9 cellular contexts compared by ENCODE assay signal in genomic region chr2:47486858-47487497, GRCh38.
DNase-seq lines count a peak whose midpoint lies in the region; ATAC-seq and TF ChIP-seq lines count a peak whose summit lies in the region.
"Had no signal": no experiment of that assay in that cellular context is flagged by ENCODE, and none has a peak within 500 bp of the region (broad histone marks: within the 10 kb centered on the region; RNA-seq: fewer than 3 reads in every experiment).

No MANE protein-coding gene starts in this region.

- in situ Hi-C loops in GM13977 (cut with MboI; ENCODE audit: low pct_unique_long_range_greater_than_20kb, low sequenced_read_pairs, unreplicated experiment) = no loop called here

- TF ChIP-seq CTCF in GM13977 (IDR thresholded peaks at IDR 0.05; ENCODE audit: extremely low read depth, insufficient read depth, missing control alignments) = no peak

- peak; percentile 97 for ATAC-seq in GM21786 (IDR thresholded peaks at IDR 0.05; ENCODE audit: unreplicated experiment)

- H3K4me3 Mint-ChIP-seq in immature natural killer cell = peak overlapping the region; percentile 71 to 82 (median 79)

- H3K36me3 Mint-ChIP-seq in immature natural killer cell = peaks cover under 1 to 8% (median 4%) of the 10 kb centered on the region in 3 donors

- peaks cover 46 to 62% of the 10 kb centered on the region in 2 donors for H3K4me1 Mint-ChIP-seq in immature natural killer cell

- H3K27ac Mint-ChIP-seq in immature natural killer cell = peak overlapping the region; percentile 62 to 87 (median 83)

- H3K9me3 Mint-ChIP-seq in immature natural killer cell = no peaks in the 10 kb centered on the region

- DNase-seq in GM13977 (ENCODE audit: low spot score) = peak; percentile 34
- DNase-seq in NCI-H524 treated with DMSO at 0.1 percent for 48 hours (lab: John Stamatoyannopoulos, UW) = peak; percentile 54
- peak; percentile 53 to 66 (median 59) for DNase-seq in immature natural killer cell
- no peak for DNase-seq in NCI-H1694 treated with DMSO at 0.1 percent for 48 hours (lab: John Stamatoyannopoulos, UW)
- no peak for DNase-seq in midbrain (lab: John Stamatoyannopoulos, UW)
- DNase-seq in activated effector memory CD4-positive, alpha-beta T cell treated with anti-CD3 and anti-CD28 coated beads, Interleukin-2, amount 50 U/mL, for 16 hours = no peak
- no peak for DNase-seq in middle frontal gyrus (ENCODE audit: extremely low spot score, low spot score)
- DNase-seq: NCI-H2081 had no signal

- H3K27me3 Mint-ChIP-seq in immature natural killer cell (ENCODE audit: low read depth in 3 of 3) = peaks cover 0 to 3% (median 0%) of the 10 kb centered on the region in 3 donors

Comparison
In these comparisons a context has a peak if more than half of its experiments do, and no peak if none do; other contexts are left out.
1. DNase-seq: peak in GM13977 (single experiment), NCI-H524 treated with DMSO at 0.1 percent for 48 hours (single experiment) and immature natural killer cell (3 of 3); none in NCI-H1694 treated with DMSO at 0.1 percent for 48 hours (single experiment), midbrain (single experiment), activated effector memory CD4-positive, alpha-beta T cell treated with anti-CD3 and anti-CD28 coated beads, Interleukin-2, amount 50 U/mL, for 16 hours (single experiment) and middle frontal gyrus (single experiment).